ENCODE assay signal across 2 cellular contexts in the genomic region with DNA sequence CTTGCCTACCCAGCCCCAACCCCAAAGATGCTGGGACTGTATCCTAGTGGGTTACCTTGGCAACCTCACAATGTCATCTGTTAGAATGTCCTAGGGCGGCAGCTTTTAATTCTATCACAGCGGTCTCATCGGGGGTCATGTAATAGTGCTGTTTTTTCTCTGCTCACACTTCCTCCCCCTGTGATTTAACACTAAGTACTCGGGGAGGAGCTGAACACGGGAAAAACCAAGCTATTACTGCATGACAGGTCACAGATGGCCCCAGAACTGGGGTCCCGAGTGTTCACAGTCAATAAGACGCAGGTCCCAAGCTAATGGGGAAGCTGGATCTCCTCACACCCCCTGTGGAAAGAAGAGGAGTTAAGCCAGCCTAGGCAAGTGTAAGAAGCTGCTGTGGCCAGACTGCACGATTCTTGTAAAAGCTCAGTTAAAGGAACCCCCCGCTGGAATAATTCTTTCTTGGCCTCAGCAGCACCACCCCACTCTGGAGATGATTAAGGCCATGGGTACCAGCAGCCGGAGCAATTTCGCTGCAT.
TF ChIP-seq lines count a peak whose summit lies in the region.

No MANE protein-coding gene starts in this region.

TF ChIP-seq in IMR-90, 13 proteins besides CTCF, POLR2A, EP300 and RAD21:
- TF ChIP-seq MAZ (IDR thresholded peaks at IDR 0.05; ENCODE audit: borderline replicate concordance, low read depth, low read length) (no peak), CEBPB (IDR thresholded peaks at IDR 0.05; ENCODE audit: low read depth, low read length) (no peak), RCOR1 (IDR thresholded peaks at IDR 0.05; ENCODE audit: insufficient replicate concordance, low read length) (no peak), CHD1 (IDR thresholded peaks at IDR 0.05; ENCODE audit: low read depth, low read length) (no peak), RFX5 (IDR thresholded peaks at IDR 0.05; ENCODE audit: low read depth, low read length) (no peak), MXI1 (IDR thresholded peaks at IDR 0.05; ENCODE audit: borderline replicate concordance, low read depth, low read length) (no peak), NFE2L2 (IDR thresholded peaks at IDR 0.05; ENCODE audit: low read depth, low read length) (no peak), BHLHE40 (IDR thresholded peaks at IDR 0.05; ENCODE audit: low read depth, low read length) (no peak), SMC3 (IDR thresholded peaks at IDR 0.05; ENCODE audit: low read depth, low read length) (no peak), FOS (IDR thresholded peaks at IDR 0.05; ENCODE audit: low read depth, low read length) (no peak), MAFK (IDR thresholded peaks at IDR 0.05; ENCODE audit: low read depth, low read length) (no peak)
- TF ChIP-seq, protein P1, sequence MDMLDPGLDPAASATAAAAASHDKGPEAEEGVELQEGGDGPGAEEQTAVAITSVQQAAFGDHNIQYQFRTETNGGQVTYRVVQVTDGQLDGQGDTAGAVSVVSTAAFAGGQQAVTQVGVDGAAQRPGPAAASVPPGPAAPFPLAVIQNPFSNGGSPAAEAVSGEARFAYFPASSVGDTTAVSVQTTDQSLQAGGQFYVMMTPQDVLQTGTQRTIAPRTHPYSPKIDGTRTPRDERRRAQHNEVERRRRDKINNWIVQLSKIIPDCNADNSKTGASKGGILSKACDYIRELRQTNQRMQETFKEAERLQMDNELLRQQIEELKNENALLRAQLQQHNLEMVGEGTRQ (IDR thresholded peaks at IDR 0.05; ENCODE audit: low read depth, low read length), result no peak
- TF ChIP-seq, protein P2, sequence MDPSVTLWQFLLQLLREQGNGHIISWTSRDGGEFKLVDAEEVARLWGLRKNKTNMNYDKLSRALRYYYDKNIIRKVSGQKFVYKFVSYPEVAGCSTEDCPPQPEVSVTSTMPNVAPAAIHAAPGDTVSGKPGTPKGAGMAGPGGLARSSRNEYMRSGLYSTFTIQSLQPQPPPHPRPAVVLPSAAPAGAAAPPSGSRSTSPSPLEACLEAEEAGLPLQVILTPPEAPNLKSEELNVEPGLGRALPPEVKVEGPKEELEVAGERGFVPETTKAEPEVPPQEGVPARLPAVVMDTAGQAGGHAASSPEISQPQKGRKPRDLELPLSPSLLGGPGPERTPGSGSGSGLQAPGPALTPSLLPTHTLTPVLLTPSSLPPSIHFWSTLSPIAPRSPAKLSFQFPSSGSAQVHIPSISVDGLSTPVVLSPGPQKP (IDR thresholded peaks at IDR 0.05; ENCODE audit: borderline replicate concordance, low read depth, low read length), result no peak

TF ChIP-seq in GM12878, 131 proteins besides CTCF, POLR2A, EP300 and RAD21 (continues in another document):
- TF ChIP-seq SMAD5 (IDR thresholded peaks at IDR 0.05; ENCODE audit: low read depth) (peak; percentile 24; the same call in 1 of the 2 replicates), GATAD2B (conservative IDR thresholded peaks at IDR 0.05; ENCODE audit: low read depth) (peak; percentile 43; the same call in 1 of the 2 replicates), CBFB (IDR thresholded peaks at IDR 0.05; ENCODE audit: low read depth) (peak; percentile 47; the same call in 1 of the 2 replicates), EED (IDR thresholded peaks at IDR 0.05; ENCODE audit: low read depth) (peak; percentile 55; the same call in 1 of the 2 replicates), SPI1 (IDR thresholded peaks at IDR 0.05; ENCODE audit: borderline replicate concordance, insufficient read depth, low read depth, low read length) (peak; percentile 82), YY1 (IDR thresholded peaks at IDR 0.05; ENCODE audit: low read depth, low read length) (0 out of 2 replicates have a peak, but pooled peaks have one; percentile 26), BACH1 (IDR thresholded peaks at IDR 0.05; ENCODE audit: borderline replicate concordance) (no peak), ZNF384 (IDR thresholded peaks at IDR 0.05; ENCODE audit: borderline replicate concordance, low read depth, low read length) (peak; percentile 49; the same call in 1 of the 2 replicates), POU2F2 (IDR thresholded peaks at IDR 0.05; ENCODE audit: borderline replicate concordance, low read depth, low read length) (0 out of 3 replicates have a peak, but pooled peaks have one; percentile 32), EZH2 (IDR thresholded peaks at IDR 0.05; ENCODE audit: borderline replicate concordance, control insufficient read depth, low read depth, low read length) (no peak), GABPA (IDR thresholded peaks at IDR 0.05; ENCODE audit: low read depth) (no peak), SMAD1 (IDR thresholded peaks at IDR 0.05; ENCODE audit: low read depth, partially characterized antibody) (peak; percentile 33), BMI1 (IDR thresholded peaks at IDR 0.05; ENCODE audit: borderline replicate concordance) (peak; percentile 88), POLR2AphosphoS5 (IDR thresholded peaks at IDR 0.05; ENCODE audit: low read length) (peak; percentile 76), CREM (IDR thresholded peaks at IDR 0.05; ENCODE audit: low read depth) (peak; percentile 7; the same call in 1 of the 2 replicates), TAF1 (IDR thresholded peaks at IDR 0.05; ENCODE audit: borderline replicate concordance, low read depth, low read length) (peak; percentile 43; the same call in 1 of the 2 replicates), IKZF1 (conservative IDR thresholded peaks at IDR 0.05) (peak; percentile 45), MTA2 (IDR thresholded peaks at IDR 0.05; ENCODE audit: low read depth) (peak; percentile 57; the same call in 1 of the 2 replicates), ZZZ3 (IDR thresholded peaks at IDR 0.05; ENCODE audit: control insufficient read depth, insufficient read length, low read depth) (no peak), MXI1 (IDR thresholded peaks at IDR 0.05; ENCODE audit: low read depth, low read length) (peak; percentile 65), NR2F1 (conservative IDR thresholded peaks at IDR 0.05) (0 out of 2 replicates have a peak, but pooled peaks have one; percentile 57), CHD1 (IDR thresholded peaks at IDR 0.05; ENCODE audit: low read depth, low read length) (no peak; the same call in 1 of the 2 replicates)
- TF ChIP-seq, protein P3, sequence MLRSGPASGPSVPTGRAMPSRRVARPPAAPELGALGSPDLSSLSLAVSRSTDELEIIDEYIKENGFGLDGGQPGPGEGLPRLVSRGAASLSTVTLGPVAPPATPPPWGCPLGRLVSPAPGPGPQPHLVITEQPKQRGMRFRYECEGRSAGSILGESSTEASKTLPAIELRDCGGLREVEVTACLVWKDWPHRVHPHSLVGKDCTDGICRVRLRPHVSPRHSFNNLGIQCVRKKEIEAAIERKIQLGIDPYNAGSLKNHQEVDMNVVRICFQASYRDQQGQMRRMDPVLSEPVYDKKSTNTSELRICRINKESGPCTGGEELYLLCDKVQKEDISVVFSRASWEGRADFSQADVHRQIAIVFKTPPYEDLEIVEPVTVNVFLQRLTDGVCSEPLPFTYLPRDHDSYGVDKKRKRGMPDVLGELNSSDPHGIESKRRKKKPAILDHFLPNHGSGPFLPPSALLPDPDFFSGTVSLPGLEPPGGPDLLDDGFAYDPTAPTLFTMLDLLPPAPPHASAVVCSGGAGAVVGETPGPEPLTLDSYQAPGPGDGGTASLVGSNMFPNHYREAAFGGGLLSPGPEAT (IDR thresholded peaks at IDR 0.05; ENCODE audit: low read depth), result peak; percentile 56
- TF ChIP-seq, protein P4, sequence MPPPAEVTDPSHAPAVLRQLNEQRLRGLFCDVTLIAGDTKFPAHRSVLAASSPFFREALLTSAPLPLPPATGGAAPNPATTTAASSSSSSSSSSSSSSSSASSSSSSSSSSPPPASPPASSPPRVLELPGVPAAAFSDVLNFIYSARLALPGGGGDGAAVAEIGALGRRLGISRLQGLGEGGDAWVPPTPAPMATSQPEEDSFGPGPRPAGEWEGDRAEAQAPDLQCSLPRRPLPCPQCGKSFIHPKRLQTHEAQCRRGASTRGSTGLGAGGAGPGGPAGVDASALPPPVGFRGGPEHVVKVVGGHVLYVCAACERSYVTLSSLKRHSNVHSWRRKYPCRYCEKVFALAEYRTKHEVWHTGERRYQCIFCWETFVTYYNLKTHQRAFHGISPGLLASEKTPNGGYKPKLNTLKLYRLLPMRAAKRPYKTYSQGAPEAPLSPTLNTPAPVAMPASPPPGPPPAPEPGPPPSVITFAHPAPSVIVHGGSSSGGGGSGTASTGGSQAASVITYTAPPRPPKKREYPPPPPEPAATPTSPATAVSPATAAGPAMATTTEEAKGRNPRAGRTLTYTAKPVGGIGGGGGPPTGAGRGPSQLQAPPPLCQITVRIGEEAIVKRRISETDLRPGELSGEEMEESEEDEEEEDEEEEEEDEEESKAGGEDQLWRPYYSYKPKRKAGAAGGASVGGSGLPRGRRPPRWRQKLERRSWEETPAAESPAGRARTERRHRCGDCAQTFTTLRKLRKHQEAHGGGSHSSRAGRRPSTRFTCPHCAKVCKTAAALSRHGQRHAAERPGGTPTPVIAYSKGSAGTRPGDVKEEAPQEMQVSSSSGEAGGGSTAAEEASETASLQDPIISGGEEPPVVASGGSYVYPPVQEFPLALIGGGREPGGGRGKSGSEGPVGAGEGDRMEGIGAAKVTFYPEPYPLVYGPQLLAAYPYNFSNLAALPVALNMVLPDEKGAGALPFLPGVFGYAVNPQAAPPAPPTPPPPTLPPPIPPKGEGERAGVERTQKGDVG (CRISPR knock-in tag; IDR thresholded peaks at IDR 0.05), result 0 out of 2 replicates have a peak, but pooled peaks have one; percentile 10
- TF ChIP-seq, protein P5, sequence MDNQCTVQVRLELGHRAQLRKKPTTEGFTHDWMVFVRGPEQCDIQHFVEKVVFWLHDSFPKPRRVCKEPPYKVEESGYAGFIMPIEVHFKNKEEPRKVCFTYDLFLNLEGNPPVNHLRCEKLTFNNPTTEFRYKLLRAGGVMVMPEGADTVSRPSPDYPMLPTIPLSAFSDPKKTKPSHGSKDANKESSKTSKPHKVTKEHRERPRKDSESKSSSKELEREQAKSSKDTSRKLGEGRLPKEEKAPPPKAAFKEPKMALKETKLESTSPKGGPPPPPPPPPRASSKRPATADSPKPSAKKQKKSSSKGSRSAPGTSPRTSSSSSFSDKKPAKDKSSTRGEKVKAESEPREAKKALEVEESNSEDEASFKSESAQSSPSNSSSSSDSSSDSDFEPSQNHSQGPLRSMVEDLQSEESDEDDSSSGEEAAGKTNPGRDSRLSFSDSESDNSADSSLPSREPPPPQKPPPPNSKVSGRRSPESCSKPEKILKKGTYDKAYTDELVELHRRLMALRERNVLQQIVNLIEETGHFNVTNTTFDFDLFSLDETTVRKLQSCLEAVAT (IDR thresholded peaks at IDR 0.05), result peak; percentile 19; the same call in 1 of the 2 replicates
- TF ChIP-seq, protein P2 (IDR thresholded peaks at IDR 0.05; ENCODE audit: low read depth, low read length), result peak; percentile 8; the same call in 1 of the 2 replicates
- TF ChIP-seq, protein P6, sequence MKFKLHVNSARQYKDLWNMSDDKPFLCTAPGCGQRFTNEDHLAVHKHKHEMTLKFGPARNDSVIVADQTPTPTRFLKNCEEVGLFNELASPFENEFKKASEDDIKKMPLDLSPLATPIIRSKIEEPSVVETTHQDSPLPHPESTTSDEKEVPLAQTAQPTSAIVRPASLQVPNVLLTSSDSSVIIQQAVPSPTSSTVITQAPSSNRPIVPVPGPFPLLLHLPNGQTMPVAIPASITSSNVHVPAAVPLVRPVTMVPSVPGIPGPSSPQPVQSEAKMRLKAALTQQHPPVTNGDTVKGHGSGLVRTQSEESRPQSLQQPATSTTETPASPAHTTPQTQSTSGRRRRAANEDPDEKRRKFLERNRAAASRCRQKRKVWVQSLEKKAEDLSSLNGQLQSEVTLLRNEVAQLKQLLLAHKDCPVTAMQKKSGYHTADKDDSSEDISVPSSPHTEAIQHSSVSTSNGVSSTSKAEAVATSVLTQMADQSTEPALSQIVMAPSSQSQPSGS (IDR thresholded peaks at IDR 0.05; ENCODE audit: low read length), result no peak
- TF ChIP-seq, protein P7, sequence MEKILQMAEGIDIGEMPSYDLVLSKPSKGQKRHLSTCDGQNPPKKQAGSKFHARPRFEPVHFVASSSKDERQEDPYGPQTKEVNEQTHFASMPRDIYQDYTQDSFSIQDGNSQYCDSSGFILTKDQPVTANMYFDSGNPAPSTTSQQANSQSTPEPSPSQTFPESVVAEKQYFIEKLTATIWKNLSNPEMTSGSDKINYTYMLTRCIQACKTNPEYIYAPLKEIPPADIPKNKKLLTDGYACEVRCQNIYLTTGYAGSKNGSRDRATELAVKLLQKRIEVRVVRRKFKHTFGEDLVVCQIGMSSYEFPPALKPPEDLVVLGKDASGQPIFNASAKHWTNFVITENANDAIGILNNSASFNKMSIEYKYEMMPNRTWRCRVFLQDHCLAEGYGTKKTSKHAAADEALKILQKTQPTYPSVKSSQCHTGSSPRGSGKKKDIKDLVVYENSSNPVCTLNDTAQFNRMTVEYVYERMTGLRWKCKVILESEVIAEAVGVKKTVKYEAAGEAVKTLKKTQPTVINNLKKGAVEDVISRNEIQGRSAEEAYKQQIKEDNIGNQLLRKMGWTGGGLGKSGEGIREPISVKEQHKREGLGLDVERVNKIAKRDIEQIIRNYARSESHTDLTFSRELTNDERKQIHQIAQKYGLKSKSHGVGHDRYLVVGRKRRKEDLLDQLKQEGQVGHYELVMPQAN (conservative IDR thresholded peaks at IDR 0.05), result peak; percentile 37; the same call in 1 of the 2 replicates
- TF ChIP-seq, protein P8, sequence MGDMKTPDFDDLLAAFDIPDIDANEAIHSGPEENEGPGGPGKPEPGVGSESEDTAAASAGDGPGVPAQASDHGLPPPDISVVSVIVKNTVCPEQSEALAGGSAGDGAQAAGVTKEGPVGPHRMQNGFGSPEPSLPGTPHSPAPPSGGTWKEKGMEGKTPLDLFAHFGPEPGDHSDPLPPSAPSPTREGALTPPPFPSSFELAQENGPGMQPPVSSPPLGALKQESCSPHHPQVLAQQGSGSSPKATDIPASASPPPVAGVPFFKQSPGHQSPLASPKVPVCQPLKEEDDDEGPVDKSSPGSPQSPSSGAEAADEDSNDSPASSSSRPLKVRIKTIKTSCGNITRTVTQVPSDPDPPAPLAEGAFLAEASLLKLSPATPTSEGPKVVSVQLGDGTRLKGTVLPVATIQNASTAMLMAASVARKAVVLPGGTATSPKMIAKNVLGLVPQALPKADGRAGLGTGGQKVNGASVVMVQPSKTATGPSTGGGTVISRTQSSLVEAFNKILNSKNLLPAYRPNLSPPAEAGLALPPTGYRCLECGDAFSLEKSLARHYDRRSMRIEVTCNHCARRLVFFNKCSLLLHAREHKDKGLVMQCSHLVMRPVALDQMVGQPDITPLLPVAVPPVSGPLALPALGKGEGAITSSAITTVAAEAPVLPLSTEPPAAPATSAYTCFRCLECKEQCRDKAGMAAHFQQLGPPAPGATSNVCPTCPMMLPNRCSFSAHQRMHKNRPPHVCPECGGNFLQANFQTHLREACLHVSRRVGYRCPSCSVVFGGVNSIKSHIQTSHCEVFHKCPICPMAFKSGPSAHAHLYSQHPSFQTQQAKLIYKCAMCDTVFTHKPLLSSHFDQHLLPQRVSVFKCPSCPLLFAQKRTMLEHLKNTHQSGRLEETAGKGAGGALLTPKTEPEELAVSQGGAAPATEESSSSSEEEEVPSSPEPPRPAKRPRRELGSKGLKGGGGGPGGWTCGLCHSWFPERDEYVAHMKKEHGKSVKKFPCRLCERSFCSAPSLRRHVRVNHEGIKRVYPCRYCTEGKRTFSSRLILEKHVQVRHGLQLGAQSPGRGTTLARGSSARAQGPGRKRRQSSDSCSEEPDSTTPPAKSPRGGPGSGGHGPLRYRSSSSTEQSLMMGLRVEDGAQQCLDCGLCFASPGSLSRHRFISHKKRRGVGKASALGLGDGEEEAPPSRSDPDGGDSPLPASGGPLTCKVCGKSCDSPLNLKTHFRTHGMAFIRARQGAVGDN (IDR thresholded peaks at IDR 0.05), result peak; percentile 80; the same call in 1 of the 2 replicates
